ENCODE assay signal across 17 cellular contexts in genomic region chr6:35481215-35481614, GRCh38. TPM values are rescaled to one million over a fixed set of nuclear protein-coding genes. Genes with fewer than 3 reads are reported as not detected.
"Had no signal": no experiment of that assay in that cellular context is flagged by ENCODE, and none has a peak within 500 bp of the region (broad histone marks: within the 10 kb centered on the region; RNA-seq: fewer than 3 reads in every experiment).

No MANE protein-coding gene starts in this region.

- H3K27me3 ChIP-seq: colonic mucosa, hepatocyte, right lobe of liver, spleen, upper lobe of left lung had no signal

- H3K27me3 Mint-ChIP-seq: activated B cell treated with CpG ODN at 0.5 μM for 24 hours; activated CD4-positive, alpha-beta T cell treated with anti-CD3 and anti-CD28 coated beads, Interleukin-2, amount 10 ng/mL, durations not matched to agents 24 days and 14 days; stimulated activated naive B cell treated with anti-CD40 and anti-IgM and Interleukin-4, amounts not matched to agents 10 μg/mL and 1 μg/mL and 100 μg/mL, for 72 hours; T-helper 17 cell had no signal

- H3K36me3 ChIP-seq: colonic mucosa had no signal

- H3K9me3 Mint-ChIP-seq: activated B cell treated with CpG ODN at 0.5 μM for 24 hours; activated CD4-positive, alpha-beta T cell treated with anti-CD3 and anti-CD28 coated beads, Interleukin-2, amount 10 ng/mL, durations not matched to agents 24 days and 14 days; activated naive CD4-positive, alpha-beta T cell treated with anti-CD3 and anti-CD28 coated beads, Interleukin-2, amount 10 ng/mL, durations not matched to agents 7 days and 5 days; activated T-helper 2 cell treated with anti-CD3 and anti-CD28 coated beads, Interferon-gamma antibody, Interleukin-2, Interleukin-4, amounts not matched to agents 10 μg/mL and 5 μg/mL and 100 μg/mL, durations not matched to agents 14 hours and 24 hours and 36 hours; stimulated activated naive B cell treated with anti-CD40 and anti-IgM and Interleukin-4, amounts not matched to agents 10 μg/mL and 1 μg/mL and 100 μg/mL, for 72 hours had no signal

- H3K27ac ChIP-seq: colonic mucosa, hepatocyte, right lobe of liver, spleen, upper lobe of left lung had no signal

- H3K36me3 Mint-ChIP-seq: activated naive CD4-positive, alpha-beta T cell treated with anti-CD3 and anti-CD28 coated beads, Interleukin-2, amount 10 ng/mL, durations not matched to agents 7 days and 5 days; stimulated activated naive B cell treated with anti-CD40 and anti-IgM and Interleukin-4, amounts not matched to agents 10 μg/mL and 1 μg/mL and 100 μg/mL, for 72 hours had no signal

- H3K9me3 ChIP-seq: colonic mucosa, right lobe of liver, spleen, upper lobe of left lung had no signal

- H3K27ac Mint-ChIP-seq: activated B cell treated with CpG ODN at 0.5 μM for 24 hours; activated CD4-positive, alpha-beta T cell treated with anti-CD3 and anti-CD28 coated beads, Interleukin-2, amount 10 ng/mL, durations not matched to agents 24 days and 14 days; activated naive CD4-positive, alpha-beta T cell treated with anti-CD3 and anti-CD28 coated beads, Interleukin-2, amount 10 ng/mL, durations not matched to agents 7 days and 5 days; activated T-helper 2 cell treated with anti-CD3 and anti-CD28 coated beads, Interferon-gamma antibody, Interleukin-2, Interleukin-4, amounts not matched to agents 10 μg/mL and 5 μg/mL and 100 μg/mL, durations not matched to agents 14 hours and 24 hours and 36 hours; stimulated activated naive B cell treated with anti-CD40 and anti-IgM and Interleukin-4, amounts not matched to agents 10 μg/mL and 1 μg/mL and 100 μg/mL, for 72 hours; T-helper 17 cell had no signal

- H3K4me1 Mint-ChIP-seq: activated B cell treated with CpG ODN at 0.5 μM for 24 hours; activated CD4-positive, alpha-beta T cell treated with anti-CD3 and anti-CD28 coated beads, Interleukin-2, amount 10 ng/mL, durations not matched to agents 24 days and 14 days; activated naive CD4-positive, alpha-beta T cell treated with anti-CD3 and anti-CD28 coated beads, Interleukin-2, amount 10 ng/mL, durations not matched to agents 7 days and 5 days; stimulated activated naive B cell treated with anti-CD40 and anti-IgM and Interleukin-4, amounts not matched to agents 10 μg/mL and 1 μg/mL and 100 μg/mL, for 72 hours had no signal

- DNase-seq: activated B cell treated with CpG ODN at 0.5 μM for 24 hours; activated CD4-positive, alpha-beta T cell treated with anti-CD3 and anti-CD28 coated beads, Interleukin-2, amount 10 ng/mL, durations not matched to agents 24 days and 14 days; activated naive CD4-positive, alpha-beta T cell treated with anti-CD3 and anti-CD28 coated beads, Interleukin-2, amount 10 ng/mL, durations not matched to agents 7 days and 5 days; caudate nucleus; colonic mucosa; effector CD4-positive, alpha-beta T cell; right lobe of liver; spleen; stimulated activated CD4-positive, alpha-beta T cell treated with anti-CD3 and anti-CD28 coated beads, Interleukin-1b, Interleukin-23, amount 100 ng/mL, for 48 hours; stimulated activated naive B cell treated with anti-CD40 and anti-IgM and Interleukin-4, amounts not matched to agents 10 μg/mL and 1 μg/mL and 100 μg/mL, for 72 hours; substantia nigra; T-helper 17 cell; upper lobe of left lung had no signal

- ATAC-seq: stimulated activated naive B cell treated with anti-CD40 and anti-IgM and Interleukin-4, amounts not matched to agents 10 μg/mL and 1 μg/mL and 100 μg/mL, for 72 hours; T-helper 17 cell had no signal

- H3K4me3 Mint-ChIP-seq: activated B cell treated with CpG ODN at 0.5 μM for 24 hours; activated CD4-positive, alpha-beta T cell treated with anti-CD3 and anti-CD28 coated beads, Interleukin-2, amount 10 ng/mL, durations not matched to agents 24 days and 14 days; activated naive CD4-positive, alpha-beta T cell treated with anti-CD3 and anti-CD28 coated beads, Interleukin-2, amount 10 ng/mL, durations not matched to agents 7 days and 5 days; stimulated activated naive B cell treated with anti-CD40 and anti-IgM and Interleukin-4, amounts not matched to agents 10 μg/mL and 1 μg/mL and 100 μg/mL, for 72 hours; T-helper 17 cell had no signal

- H3K4me3 ChIP-seq: colonic mucosa, hepatocyte, right lobe of liver, spleen, upper lobe of left lung had no signal

RNA-seq across cellular contexts. Expression of gene TULP1, which starts 31.5 kb away (rescaled TPM):
- total RNA-seq: activated B cell treated with CpG ODN at 0.5 μM for 24 hours; activated CD4-positive, alpha-beta T cell treated with anti-CD3 and anti-CD28 coated beads, Interleukin-2, amount 10 ng/mL, durations not matched to agents 24 days and 14 days; activated T-helper 2 cell treated with anti-CD3 and anti-CD28 coated beads, Interferon-gamma antibody, Interleukin-2, Interleukin-4, amounts not matched to agents 10 μg/mL and 5 μg/mL and 100 μg/mL, durations not matched to agents 14 hours and 24 hours and 36 hours; colonic mucosa; hepatocyte; kidney; posterior vena cava; right lobe of liver; spleen; T-helper 17 cell; upper lobe of left lung had no signal
